In the genomic region with DNA sequence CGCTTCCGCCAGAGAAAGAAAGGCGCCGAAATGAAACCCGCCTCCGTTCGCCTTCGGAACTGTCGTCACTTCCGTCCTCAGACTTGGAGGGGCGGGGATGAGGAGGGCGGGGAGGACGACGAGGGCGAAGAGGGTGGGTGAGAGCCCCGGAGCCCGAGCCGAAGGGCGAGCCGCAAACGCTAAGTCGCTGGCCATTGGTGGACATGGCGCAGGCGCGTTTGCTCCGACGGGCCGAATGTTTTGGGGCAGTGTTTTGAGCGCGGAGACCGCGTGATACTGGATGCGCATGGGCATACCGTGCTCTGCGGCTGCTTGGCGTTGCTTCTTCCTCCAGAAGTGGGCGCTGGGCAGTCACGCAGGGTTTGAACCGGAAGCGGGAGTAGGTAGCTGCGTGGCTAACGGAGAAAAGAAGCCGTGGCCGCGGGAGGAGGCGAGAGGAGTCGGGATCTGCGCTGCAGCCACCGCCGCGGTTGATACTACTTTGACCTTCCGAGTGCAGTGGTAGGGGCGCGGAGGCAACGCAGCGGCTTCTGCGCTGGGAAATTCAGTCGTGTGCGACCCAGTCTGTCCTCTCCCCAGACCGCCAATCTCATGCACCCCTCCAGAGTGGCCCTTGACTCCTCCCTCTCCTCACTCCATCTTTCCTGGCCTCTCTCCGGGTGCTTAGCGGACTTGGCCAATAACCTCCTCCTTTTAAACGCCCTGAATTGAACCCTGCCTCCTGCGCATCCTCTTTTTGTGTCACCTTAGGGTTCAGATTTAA, we compare ENCODE assay signal across 8 cellular contexts. TPM values are rescaled to one million over a fixed set of nuclear protein-coding genes. Genes with fewer than 3 reads are reported as not detected.
A peak's percentile ranks its signal among the peaks of the same experiment; 100 is the strongest.
DNase-seq lines count a peak whose midpoint lies in the region; ATAC-seq and TF ChIP-seq lines count a peak whose summit lies in the region.

ATM (plus strand) TSS at position 382 of the 763 bp plus-strand sequence. CDS start 4,558 bp downstream, outside the sequence.

- H3K4me2 ChIP-seq in OCI-LY3 (ENCODE audit: low read length): peak within 1 kb of the TSS; percentile 99

- peak within 1 kb of the TSS; percentile 55; the same call in 1 of the 2 replicates for H2AFZ ChIP-seq in OCI-LY3 (ENCODE audit: low read depth, low read length)

- H3K4me1 ChIP-seq in OCI-LY3 (ENCODE audit: low read length): peaks cover 50% of the 10 kb centered on the region

- no peaks in the 10 kb centered on the region for H3K27me3 ChIP-seq in OCI-LY3 (ENCODE audit: low read depth, low read length)

- peak within 1 kb of the TSS; percentile 96 for H3K4me3 ChIP-seq in OCI-LY3 (ENCODE audit: low read length)

- peaks cover 94% of the 10 kb centered on the region for H3K79me2 ChIP-seq in OCI-LY3 (ENCODE audit: low read length)

- peak; percentile 61 for TF ChIP-seq CTCF in OCI-LY3 (IDR thresholded peaks at IDR 0.05; ENCODE audit: low read depth, low read length)

- peak within 1 kb of the TSS; percentile 99 for H3K27ac ChIP-seq in OCI-LY3 (ENCODE audit: low read length)
- H3K27ac ChIP-seq in epithelial cell of prostate: peak within 1 kb of the TSS; percentile 87

- DNase-seq in DMS114 treated with DMSO at 0.1 percent for 48 hours (lab: John Stamatoyannopoulos, UW; ENCODE audit: unreplicated experiment) (peak; percentile 90), HuH-7.5 (ENCODE audit: low spot score) (peak; percentile 56), activated T-cell treated with anti-CD3 and anti-CD28 coated beads for 1 hour (ENCODE audit: low read depth) (peak; percentile 96), epithelial cell of prostate (ENCODE audit: low read depth, low spot score) (peak; percentile 96), mucosa of gallbladder (ENCODE audit: low spot score) (peak; percentile 100)
- peak; percentile 92 to 98 for DNase-seq in stimulated activated CD8-positive, alpha-beta memory T cell treated with anti-CD3 and anti-CD28 coated beads, Interleukin-4, amount 100 ng/mL, for 4 hours (ENCODE audit: low read depth in 2 of 2, low spot score in 1 of 2)

- peak; percentile 73 for ATAC-seq in GM21526 (IDR thresholded peaks at IDR 0.05; ENCODE audit: low FRiP score, unreplicated experiment)

- peaks cover 28% of the 10 kb centered on the region for H3K36me3 ChIP-seq in OCI-LY3 (replicated peaks; ENCODE audit: low read depth, low read length)

- peak within 1 kb of the TSS; percentile 100 for H3K9ac ChIP-seq in OCI-LY3 (ENCODE audit: low read length)

- H4K20me1 ChIP-seq in OCI-LY3 (ENCODE audit: insufficient read depth, low read length): peaks cover 50% of the 10 kb centered on the region

- no peaks in the 10 kb centered on the region for H3K9me3 ChIP-seq in OCI-LY3 (ENCODE audit: insufficient read depth, low read length)

RNA-seq across cellular contexts. Expression of gene ATM, which starts in this region (rescaled TPM):
- total RNA-seq in mucosa of gallbladder: 68.1 TPM

Comparison
In these comparisons a context has a peak if more than half of its experiments do, and no peak if none do; other contexts are left out.
1. Peak in every context shown above with its lines: DNase-seq, ATAC-seq, H3K4me3 ChIP-seq and H3K27ac ChIP-seq.